In the genomic region with DNA sequence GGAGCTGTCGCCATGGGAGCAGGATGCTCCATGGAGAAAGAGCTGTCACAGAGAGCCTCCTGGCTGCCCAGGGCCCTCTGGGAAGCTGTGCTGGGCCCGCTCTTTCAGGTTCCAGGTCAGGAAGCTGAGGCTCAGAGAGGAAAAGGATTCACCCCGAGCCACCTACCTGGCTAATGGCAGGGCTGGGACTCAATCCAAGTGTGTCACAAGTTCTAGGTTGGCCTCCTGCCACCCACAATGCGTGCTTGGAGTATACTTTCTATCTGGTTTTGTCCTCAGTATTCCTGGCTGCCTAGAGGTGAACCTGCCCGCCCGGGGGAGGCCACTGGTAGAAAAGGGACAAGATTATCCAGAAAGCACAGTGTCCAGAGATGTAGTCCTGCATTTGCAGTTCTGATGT, we compare ENCODE assay signal across 25 cellular contexts.
"Had no signal": no experiment of that assay in that cellular context is flagged by ENCODE, and none has a peak within 500 bp of the region (broad histone marks: within the 10 kb centered on the region; RNA-seq: fewer than 3 reads in every experiment).

No MANE protein-coding gene starts in this region.

- H2AFZ ChIP-seq: hepatocyte had no signal

- H3K4me1 Mint-ChIP-seq: activated naive CD4-positive, alpha-beta T cell treated with anti-CD3 and anti-CD28 coated beads, Interleukin-2, amount 50 U/mL, for 24 hours; immature natural killer cell had no signal

- H3K27ac Mint-ChIP-seq: activated naive CD4-positive, alpha-beta T cell treated with anti-CD3 and anti-CD28 coated beads, Interleukin-2, amount 50 U/mL, for 24 hours; immature natural killer cell; memory B cell; nephron; stimulated activated naive CD8-positive, alpha-beta T cell treated with anti-CD3 and anti-CD28 coated beads, Interleukin-15, Interleukin-2, amounts not matched to agents 100 ng/mL and 50 ng/mL, for 24 hours had no signal

- H3K27me3 ChIP-seq: ascending aorta, brain microvascular endothelial cell, foreskin keratinocyte, hepatocyte, neutrophil, ovary, suprapubic skin, uterus had no signal

- H3K4me1 ChIP-seq: uterus had no signal

- H3K4me3 Mint-ChIP-seq: activated naive CD4-positive, alpha-beta T cell treated with anti-CD3 and anti-CD28 coated beads, Interleukin-2, amount 50 U/mL, for 24 hours; immature natural killer cell; memory B cell; nephron; stimulated activated naive CD8-positive, alpha-beta T cell treated with anti-CD3 and anti-CD28 coated beads, Interleukin-15, Interleukin-2, amounts not matched to agents 100 ng/mL and 50 ng/mL, for 24 hours had no signal

- H3K27ac ChIP-seq: brain microvascular endothelial cell, foreskin keratinocyte, hepatocyte, neutrophil, ovary, suprapubic skin, uterus, WERI-Rb-1 had no signal

- H3K27me3 Mint-ChIP-seq: activated naive CD4-positive, alpha-beta T cell treated with anti-CD3 and anti-CD28 coated beads, Interleukin-2, amount 50 U/mL, for 24 hours; memory B cell; stimulated activated naive CD8-positive, alpha-beta T cell treated with anti-CD3 and anti-CD28 coated beads, Interleukin-15, Interleukin-2, amounts not matched to agents 100 ng/mL and 50 ng/mL, for 24 hours had no signal

- H3K4me2 ChIP-seq: hepatocyte had no signal

- DNase-seq: activated CD4-positive, CD25-positive, alpha-beta regulatory T cell treated with anti-CD3 and anti-CD28 coated beads, Interleukin-2, amount 50 U/mL, for 72 hours; activated gamma-delta T cell treated with Interleukin-2 at 50 U/mL for 16 hours; activated T-cell treated with anti-CD3 and anti-CD28 coated beads, Interleukin-2, amount 50 U/mL, for 1 hour; brain microvascular endothelial cell; central memory CD4-positive, alpha-beta T cell; effector CD8-positive, alpha-beta T cell; foreskin keratinocyte; glutamatergic neuron; immature natural killer cell; left ventricle myocardium superior; ovary; right cardiac atrium; stimulated activated CD4-positive, alpha-beta T cell treated with anti-CD3 and anti-CD28 coated beads, Interleukin-12 subunit alpha, Interleukin-12 subunit beta, amount 100 ng/mL, for 4 hours; stimulated activated CD4-positive, alpha-beta T cell treated with anti-CD3 and anti-CD28 coated beads, Interleukin-4, amount 100 ng/mL, for 4 hours; trophoblast cell; uterus; WERI-Rb-1 had no signal

- H3K36me3 ChIP-seq: ovary, uterus, WERI-Rb-1 had no signal

- H3K9me3 Mint-ChIP-seq: activated naive CD4-positive, alpha-beta T cell treated with anti-CD3 and anti-CD28 coated beads, Interleukin-2, amount 50 U/mL, for 24 hours; immature natural killer cell; memory B cell; nephron; stimulated activated naive CD8-positive, alpha-beta T cell treated with anti-CD3 and anti-CD28 coated beads, Interleukin-15, Interleukin-2, amounts not matched to agents 100 ng/mL and 50 ng/mL, for 24 hours had no signal

- H3K79me2 ChIP-seq: hepatocyte had no signal

- ATAC-seq: foreskin keratinocyte, left ventricle myocardium superior, right cardiac atrium had no signal

- H3K4me3 ChIP-seq: ascending aorta, hepatocyte, ovary, suprapubic skin, uterus had no signal

- H3K9me3 ChIP-seq: ascending aorta, neutrophil, ovary, suprapubic skin, uterus had no signal
